ENCODE assay signal across 4 cellular contexts in genomic region chr16:6636457-6636856, GRCh38.
A peak's percentile ranks its signal among the peaks of the same experiment; 100 is the strongest.
TF ChIP-seq lines count a peak whose summit lies in the region.

No MANE protein-coding gene starts in this region.

TF ChIP-seq in HepG2, 621 proteins besides CTCF, POLR2A, EP300 and RAD21:
- no peak for TF ChIP-seq SOX13 (IDR thresholded peaks at IDR 0.05)
- TF ChIP-seq SOX13 (CRISPR knock-in tag; conservative IDR thresholded peaks at IDR 0.05 in 1 of 2, IDR thresholded peaks at IDR 0.05 in 1 of 2), result no peak
- TF ChIP-seq CEBPB (IDR thresholded peaks at IDR 0.05; ENCODE audit: borderline replicate concordance, low read depth, low read length), result peak; percentile 73
TF ChIP-seq in HepG2: peak in this region for 1.

TF ChIP-seq in IMR-90, 13 proteins besides CTCF, POLR2A, EP300 and RAD21:
- TF ChIP-seq CEBPB (IDR thresholded peaks at IDR 0.05; ENCODE audit: low read depth, low read length), result peak; percentile 73
- TF ChIP-seq NFE2L2 (IDR thresholded peaks at IDR 0.05; ENCODE audit: low read depth, low read length), result no peak

TF ChIP-seq in H1, 55 proteins besides CTCF, POLR2A, EP300 and RAD21:
- peak; percentile 43; the same call in 1 of the 2 replicates for TF ChIP-seq CEBPB (IDR thresholded peaks at IDR 0.05; ENCODE audit: low read depth, low read length)
- TF ChIP-seq USF2 (IDR thresholded peaks at IDR 0.05; ENCODE audit: low read length), result no peak
- no peak for TF ChIP-seq POLR2AphosphoS5 (IDR thresholded peaks at IDR 0.05; ENCODE audit: low read depth, low read length)
- TF ChIP-seq TAF1 (IDR thresholded peaks at IDR 0.05; ENCODE audit: low read depth, low read length), result no peak
- no peak for TF ChIP-seq NANOG (IDR thresholded peaks at IDR 0.05; ENCODE audit: insufficient read depth, low read depth, low read length, poor library complexity, severe bottlenecking)
- TF ChIP-seq RNF2 (IDR thresholded peaks at IDR 0.05; ENCODE audit: borderline replicate concordance, low read depth, low read length, missing control alignments, poor library complexity, severe bottlenecking), result no peak
- no peak for TF ChIP-seq BRCA1 (IDR thresholded peaks at IDR 0.05; ENCODE audit: low read depth, low read length)
TF ChIP-seq in H1: peak in this region for 1.

TF ChIP-seq in GM12891, 5 proteins besides CTCF, POLR2A, EP300 and RAD21:
- TF ChIP-seq PAX5 (IDR thresholded peaks at IDR 0.05; ENCODE audit: insufficient read depth, low read length, severe bottlenecking) (no peak), POU2F2 (IDR thresholded peaks at IDR 0.05; ENCODE audit: low read depth, low read length) (no peak), POLR2AphosphoS5 (IDR thresholded peaks at IDR 0.05; ENCODE audit: low read depth, low read length) (no peak), TAF1 (IDR thresholded peaks at IDR 0.05; ENCODE audit: low read depth, low read length) (no peak), SPI1 (IDR thresholded peaks at IDR 0.05; ENCODE audit: low read depth, low read length) (no peak)
TF ChIP-seq in GM12891: peak in this region for 0.
